ENCODE assay signal across 1 cellular context in the genomic region with DNA sequence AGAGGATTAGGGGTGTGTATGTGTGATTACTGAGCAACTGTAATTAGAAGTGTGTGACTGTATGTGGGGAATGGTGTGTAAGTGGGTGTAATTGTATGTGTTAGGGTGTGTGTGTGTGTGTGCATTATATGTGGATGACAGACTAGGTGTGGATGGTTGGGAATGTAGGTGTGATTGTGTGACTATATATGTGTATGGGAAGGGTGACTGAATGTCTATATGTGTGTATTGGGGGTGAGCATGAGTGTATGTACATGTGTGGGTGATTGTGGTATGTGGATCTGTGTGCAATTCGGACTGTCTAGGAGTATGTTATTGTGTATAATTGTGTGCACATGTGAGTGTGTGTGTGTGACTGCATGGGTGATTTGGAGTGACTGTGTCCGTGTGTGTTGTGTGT.
TF ChIP-seq lines count a peak whose summit lies in the region.

No MANE protein-coding gene starts in this region.

TF ChIP-seq in K562, 482 proteins besides CTCF, POLR2A, EP300 and RAD21 (continued from another document):
- TF ChIP-seq FOXA1 (IDR thresholded peaks at IDR 0.05; ENCODE audit: borderline replicate concordance), result no peak
- TF ChIP-seq, protein P1, sequence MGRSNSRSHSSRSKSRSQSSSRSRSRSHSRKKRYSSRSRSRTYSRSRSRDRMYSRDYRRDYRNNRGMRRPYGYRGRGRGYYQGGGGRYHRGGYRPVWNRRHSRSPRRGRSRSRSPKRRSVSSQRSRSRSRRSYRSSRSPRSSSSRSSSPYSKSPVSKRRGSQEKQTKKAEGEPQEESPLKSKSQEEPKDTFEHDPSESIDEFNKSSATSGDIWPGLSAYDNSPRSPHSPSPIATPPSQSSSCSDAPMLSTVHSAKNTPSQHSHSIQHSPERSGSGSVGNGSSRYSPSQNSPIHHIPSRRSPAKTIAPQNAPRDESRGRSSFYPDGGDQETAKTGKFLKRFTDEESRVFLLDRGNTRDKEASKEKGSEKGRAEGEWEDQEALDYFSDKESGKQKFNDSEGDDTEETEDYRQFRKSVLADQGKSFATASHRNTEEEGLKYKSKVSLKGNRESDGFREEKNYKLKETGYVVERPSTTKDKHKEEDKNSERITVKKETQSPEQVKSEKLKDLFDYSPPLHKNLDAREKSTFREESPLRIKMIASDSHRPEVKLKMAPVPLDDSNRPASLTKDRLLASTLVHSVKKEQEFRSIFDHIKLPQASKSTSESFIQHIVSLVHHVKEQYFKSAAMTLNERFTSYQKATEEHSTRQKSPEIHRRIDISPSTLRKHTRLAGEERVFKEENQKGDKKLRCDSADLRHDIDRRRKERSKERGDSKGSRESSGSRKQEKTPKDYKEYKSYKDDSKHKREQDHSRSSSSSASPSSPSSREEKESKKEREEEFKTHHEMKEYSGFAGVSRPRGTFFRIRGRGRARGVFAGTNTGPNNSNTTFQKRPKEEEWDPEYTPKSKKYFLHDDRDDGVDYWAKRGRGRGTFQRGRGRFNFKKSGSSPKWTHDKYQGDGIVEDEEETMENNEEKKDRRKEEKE (IDR thresholded peaks at IDR 0.05; ENCODE audit: borderline replicate concordance in 1 of 2, control insufficient read depth in 1 of 2, low read depth in 2 of 2, low read length in 1 of 2), result peak in 1 of 2 experiments; percentile 55; a peak in 1 of 4 replicates
- peak; percentile 47 for TF ChIP-seq PHF20 (IDR thresholded peaks at IDR 0.05; ENCODE audit: partially characterized antibody)
- no peak for TF ChIP-seq BHLHE40 (IDR thresholded peaks at IDR 0.05; ENCODE audit: low read length)
- TF ChIP-seq MYC (IDR thresholded peaks at IDR 0.05; ENCODE audit: low read depth, low read length), result no peak
- no peak for TF ChIP-seq MYC (CRISPR knock-in tag; IDR thresholded peaks at IDR 0.05; ENCODE audit: borderline replicate concordance, low read depth)
- no peak for TF ChIP-seq RNF2 (IDR thresholded peaks at IDR 0.05)
- TF ChIP-seq FOXM1 (IDR thresholded peaks at IDR 0.05; ENCODE audit: low read depth), result no peak
- no peak for TF ChIP-seq FOXM1 (CRISPR knock-in tag; IDR thresholded peaks at IDR 0.05; ENCODE audit: low read depth)
- no peak for TF ChIP-seq KLF16 (IDR thresholded peaks at IDR 0.05)
- TF ChIP-seq ZNF507 (tag; conservative IDR thresholded peaks at IDR 0.05), result no peak
- no peak for TF ChIP-seq SMAD4 (CRISPR knock-in tag; conservative IDR thresholded peaks at IDR 0.05)
- TF ChIP-seq IFI16 (CRISPR knock-in tag; IDR thresholded peaks at IDR 0.05), result no peak
- no peak for TF ChIP-seq ATF1 (CRISPR knock-in tag; IDR thresholded peaks at IDR 0.05)
- TF ChIP-seq ATF1 (tag; IDR thresholded peaks at IDR 0.05), result no peak
- no peak for TF ChIP-seq TEAD1 (CRISPR knock-in tag; IDR thresholded peaks at IDR 0.05)
- peak; percentile 73; the same call in 1 of the 2 replicates for TF ChIP-seq LARP7 (IDR thresholded peaks at IDR 0.05)
- no peak for TF ChIP-seq FOXJ2 (tag; IDR thresholded peaks at IDR 0.05)
- no peak for TF ChIP-seq EP400 (IDR thresholded peaks at IDR 0.05)
- no peak for TF ChIP-seq TAF9B (IDR thresholded peaks at IDR 0.05; ENCODE audit: partially characterized antibody)
- no peak for TF ChIP-seq MAFF (IDR thresholded peaks at IDR 0.05; ENCODE audit: low read length)
- TF ChIP-seq ARHGAP35 (IDR thresholded peaks at IDR 0.05; ENCODE audit: partially characterized antibody), result peak; percentile 48
- no peak for TF ChIP-seq ATF7 (IDR thresholded peaks at IDR 0.05)
- TF ChIP-seq RCOR1 (IDR thresholded peaks at IDR 0.05; ENCODE audit: borderline replicate concordance in 1 of 2, low read depth in 2 of 2, low read length in 2 of 2), result no peak
